Comparison of ENCODE assay signal across 8 cellular contexts in genomic region chr3:184176377-184177330, GRCh38. TPM values are rescaled to one million over a fixed set of nuclear protein-coding genes. Genes with fewer than 3 reads are reported as not detected.
DNase-seq lines count a peak whose midpoint lies in the region; ATAC-seq and TF ChIP-seq lines count a peak whose summit lies in the region.

No MANE protein-coding gene starts in this region.

- no peak for TF ChIP-seq CTCF in colonic mucosa (IDR thresholded peaks at IDR 0.05)

- H3K9me3 ChIP-seq in colonic mucosa = no peaks in the 10 kb centered on the region

- H3K36me3 ChIP-seq in colonic mucosa = peaks cover 29% of the 10 kb centered on the region

- no peaks in the 10 kb centered on the region for H3K27me3 Mint-ChIP-seq in activated T-cell treated with anti-CD3 and anti-CD28 coated beads, Interleukin-2, amount 50 U/mL, for 4 hours (ENCODE audit: low read depth)
- H3K27me3 Mint-ChIP-seq in stimulated activated naive B cell treated with anti-CD40 and anti-IgM and Interleukin-4, amounts not matched to agents 10 μg/mL and 1 μg/mL and 100 μg/mL, for 72 hours = no peaks in the 10 kb centered on the region

- no peaks in the 10 kb centered on the region for H3K27me3 ChIP-seq in colonic mucosa

- intact Hi-C loops in colonic mucosa (cut with DNase I) (no loop called here), left colon (cut with DNase I, micrococcal nuclease) (no loop called here)

- H3K27ac ChIP-seq in colonic mucosa = peak overlapping the region; percentile 61

- H3K9me3 Mint-ChIP-seq in activated T-cell treated with anti-CD3 and anti-CD28 coated beads, Interleukin-2, amount 50 U/mL, for 4 hours = no peaks in the 10 kb centered on the region
- H3K9me3 Mint-ChIP-seq in stimulated activated naive B cell treated with anti-CD40 and anti-IgM and Interleukin-4, amounts not matched to agents 10 μg/mL and 1 μg/mL and 100 μg/mL, for 72 hours = no peaks in the 10 kb centered on the region

- H3K27ac Mint-ChIP-seq in stimulated activated naive B cell treated with anti-CD40 and anti-IgM and Interleukin-4, amounts not matched to agents 10 μg/mL and 1 μg/mL and 100 μg/mL, for 72 hours = no peak overlapping the region

- no peak for ATAC-seq in activated T-cell treated with anti-CD3 and anti-CD28 coated beads, Interleukin-2, amount 50 U/mL, for 4 hours
- no peak for ATAC-seq in left colon
- ATAC-seq in stimulated activated naive B cell treated with anti-CD40 and anti-IgM and Interleukin-4, amounts not matched to agents 10 μg/mL and 1 μg/mL and 100 μg/mL, for 72 hours (replicated peaks) = no peak
- no peak for ATAC-seq in HG03457 (IDR thresholded peaks at IDR 0.05; ENCODE audit: unreplicated experiment)

- H3K36me3 Mint-ChIP-seq in activated T-cell treated with anti-CD3 and anti-CD28 coated beads, Interleukin-2, amount 50 U/mL, for 4 hours (ENCODE audit: insufficient read depth) = peaks cover 34% of the 10 kb centered on the region
- H3K36me3 Mint-ChIP-seq in stimulated activated naive B cell treated with anti-CD40 and anti-IgM and Interleukin-4, amounts not matched to agents 10 μg/mL and 1 μg/mL and 100 μg/mL, for 72 hours = peaks cover 31 to 63% of the 10 kb centered on the region in 2 donors

- H3K4me1 ChIP-seq in colonic mucosa = peaks cover 12% of the 10 kb centered on the region

- DNase-seq in activated T-cell treated with anti-CD3 and anti-CD28 coated beads, Interleukin-2, amount 50 U/mL, for 4 hours = no peak
- DNase-seq in activated T-cell treated with anti-CD3 and anti-CD28 coated beads for 4 hours (no peak), colonic mucosa (peak; percentile 52), left colon (peak; percentile 48 to 57), HuH-7 (ENCODE audit: low spot score) (no peak)
- no peak for DNase-seq in stimulated activated naive B cell treated with anti-CD40 and anti-IgM and Interleukin-4, amounts not matched to agents 10 μg/mL and 1 μg/mL and 100 μg/mL, for 72 hours

- peak overlapping the region; percentile 60 to 96 for H3K9ac ChIP-seq in colonic mucosa (ENCODE audit: low read depth in 2 of 2, low read length in 2 of 2)

- peaks cover 34% of the 10 kb centered on the region for H3K4me1 Mint-ChIP-seq in activated T-cell treated with anti-CD3 and anti-CD28 coated beads, Interleukin-2, amount 50 U/mL, for 4 hours (ENCODE audit: low read depth)
- peaks cover 26 to 43% of the 10 kb centered on the region in 2 donors for H3K4me1 Mint-ChIP-seq in stimulated activated naive B cell treated with anti-CD40 and anti-IgM and Interleukin-4, amounts not matched to agents 10 μg/mL and 1 μg/mL and 100 μg/mL, for 72 hours

- H3K4me3 Mint-ChIP-seq in activated T-cell treated with anti-CD3 and anti-CD28 coated beads, Interleukin-2, amount 50 U/mL, for 4 hours = peak overlapping the region; percentile 95
- peak overlapping the region; percentile 93 to 100 for H3K4me3 Mint-ChIP-seq in stimulated activated naive B cell treated with anti-CD40 and anti-IgM and Interleukin-4, amounts not matched to agents 10 μg/mL and 1 μg/mL and 100 μg/mL, for 72 hours

- peak overlapping the region; percentile 93 for H3K4me3 ChIP-seq in colonic mucosa

TF ChIP-seq in PFSK-1, 5 proteins besides CTCF, POLR2A, EP300 and RAD21:
- no peak for TF ChIP-seq FOXP2 (optimal IDR thresholded peaks at IDR 0.05; ENCODE audit: borderline replicate concordance, extremely low read depth, extremely low read length, insufficient read depth)
- 0 out of 2 replicates have a peak, but pooled peaks have one; percentile 10 for TF ChIP-seq SIN3A (IDR thresholded peaks at IDR 0.05; ENCODE audit: borderline replicate concordance, insufficient read depth, low read length)
- TF ChIP-seq TAF1 (IDR thresholded peaks at IDR 0.05; ENCODE audit: borderline replicate concordance, insufficient read depth, low read length) = no peak; the same call in 1 of the 2 replicates
- TF ChIP-seq POLR2AphosphoS5 (IDR thresholded peaks at IDR 0.05; ENCODE audit: low read depth, low read length) = peak; percentile 55; the same call in 1 of the 2 replicates
- no peak for TF ChIP-seq REST (IDR thresholded peaks at IDR 0.05; ENCODE audit: insufficient read depth in 1 of 2, low read depth in 2 of 2, low read length in 2 of 2)

RNA-seq across cellular contexts. Expression of gene AP2M1, which starts 2.0 kb away (rescaled TPM):
- 100 to 1,000 TPM; 242 to 255 (median 251) TPM for total RNA-seq in activated T-cell treated with anti-CD3 and anti-CD28 coated beads, Interleukin-2, amount 50 U/mL, for 4 hours
- polyA plus RNA-seq in PFSK-1 (2012; ENCODE audit: insufficient read length, low read depth) = 333 TPM
- total RNA-seq in colonic mucosa (100 to 1,000 TPM; 206 to 255 TPM), left colon (100 to 1,000 TPM; 211 to 219 TPM)

RNA-seq across cellular contexts. Expression of gene ABCF3, which starts 9.3 kb away (rescaled TPM):
- 10 to 100 TPM; 79.7 to 91.2 (median 84.4) TPM for total RNA-seq in activated T-cell treated with anti-CD3 and anti-CD28 coated beads, Interleukin-2, amount 50 U/mL, for 4 hours
- 49.7 TPM for polyA plus RNA-seq in PFSK-1 (2012; ENCODE audit: insufficient read length, low read depth)
- total RNA-seq in colonic mucosa (10 to 100 TPM; 54.6 to 82.4 TPM), left colon (10 to 100 TPM; 56.1 to 69.2 TPM)

RNA-seq across cellular contexts. Expression of gene DVL3, which starts 21.5 kb away (rescaled TPM):
- total RNA-seq in activated T-cell treated with anti-CD3 and anti-CD28 coated beads, Interleukin-2, amount 50 U/mL, for 4 hours = 10 to 100 TPM; 38.7 to 46.4 (median 40.3) TPM
- 63.3 TPM for polyA plus RNA-seq in PFSK-1 (2012; ENCODE audit: insufficient read length, low read depth)
- 10 to 100 TPM; 60.8 to 64.6 TPM for total RNA-seq in colonic mucosa
- 10 to 100 TPM; 63.2 to 66.3 TPM for total RNA-seq in left colon

RNA-seq across cellular contexts. Expression of gene EIF2B5, which starts 41.5 kb away (rescaled TPM):
- 10 to 100 TPM; 91.7 to 94.5 (median 92.6) TPM for total RNA-seq in activated T-cell treated with anti-CD3 and anti-CD28 coated beads, Interleukin-2, amount 50 U/mL, for 4 hours
- 26.6 TPM for polyA plus RNA-seq in PFSK-1 (2012; ENCODE audit: insufficient read length, low read depth)
- 10 to 100 TPM; 36.0 to 58.3 TPM for total RNA-seq in colonic mucosa
- total RNA-seq in left colon = 10 to 100 TPM; 32.6 to 40.8 TPM

RNA-seq across cellular contexts. Expression of gene VWA5B2, which starts 52.7 kb away (rescaled TPM):
- total RNA-seq in activated T-cell treated with anti-CD3 and anti-CD28 coated beads, Interleukin-2, amount 50 U/mL, for 4 hours = under 1 TPM in 1 of 3 donors, not detected in 2; 0.16 TPM
- polyA plus RNA-seq in PFSK-1 (2012; ENCODE audit: insufficient read length, low read depth) = 0.77 TPM
- 1 to 10 TPM; 2.1 to 2.3 TPM for total RNA-seq in colonic mucosa
- total RNA-seq in left colon = 1 to 10 TPM; 2.2 to 3.3 TPM

Comparison
In these comparisons a context has a peak if more than half of its experiments do, and no peak if none do; other contexts are left out.
1. DNase-seq: peak in colonic mucosa (single experiment) and left colon (2 of 2); none in activated T-cell treated with anti-CD3 and anti-CD28 coated beads, Interleukin-2, amount 50 U/mL, for 4 hours (single experiment), activated T-cell treated with anti-CD3 and anti-CD28 coated beads for 4 hours (single experiment), stimulated activated naive B cell treated with anti-CD40 and anti-IgM and Interleukin-4, amounts not matched to agents 10 μg/mL and 1 μg/mL and 100 μg/mL, for 72 hours (single experiment) and HuH-7 (single experiment).